In the genomic region with DNA sequence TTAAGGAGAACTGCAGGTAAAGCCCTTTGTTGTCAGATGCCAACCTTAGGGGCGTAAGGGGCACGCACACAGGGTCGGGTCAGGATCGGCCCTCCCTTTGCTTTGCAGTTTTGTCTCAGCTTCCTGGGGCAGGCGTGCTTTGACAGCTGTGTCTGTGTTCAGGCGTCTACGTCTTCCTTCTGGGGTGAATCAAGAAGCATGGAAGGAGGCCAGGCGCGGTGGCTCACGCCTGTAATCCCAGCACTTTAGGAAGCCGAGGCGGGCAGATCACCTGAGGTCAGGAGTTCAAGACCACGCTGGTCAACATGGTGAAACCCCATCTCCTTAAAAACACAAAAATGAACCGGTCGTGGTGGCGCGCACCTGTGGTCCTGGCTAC, we compare ENCODE assay signal across 9 cellular contexts. TPM values are rescaled to one million over a fixed set of nuclear protein-coding genes. Genes with fewer than 3 reads are reported as not detected.
DNase-seq lines count a peak whose midpoint lies in the region; ATAC-seq and TF ChIP-seq lines count a peak whose summit lies in the region.
"Had no signal": no experiment of that assay in that cellular context is flagged by ENCODE, and none has a peak within 500 bp of the region (broad histone marks: within the 10 kb centered on the region; RNA-seq: fewer than 3 reads in every experiment).

No MANE protein-coding gene starts in this region.

- WGBS in esophagus muscularis mucosa: 87% methylated on average over 17 of the region's 17 CpGs
- 87 to 90% (median 89%) methylated on average over 17 of the region's 17 CpGs for WGBS in psoas muscle, 3 donors

- POLR2A ChIA-PET in Panc1 (lab: Charles Lee): no interaction called here

- in situ Hi-C loops in Panc1 (cut with HindIII; ENCODE audit: low pct_unique_long_range_greater_than_20kb, low sequenced_read_pairs): no loop called here

- H3K36me3 ChIP-seq in GM06990 (ENCODE audit: control insufficient read depth, insufficient read depth, low read length) (peaks cover 24% of the 10 kb centered on the region), Panc1 (ENCODE audit: control insufficient read depth, insufficient read depth, low read length) (peaks cover 14% of the 10 kb centered on the region; the same call in 1 of the 2 replicates), esophagus muscularis mucosa (peaks cover 40 to 77% (median 65%) of the 10 kb centered on the region in 4 donors), psoas muscle (ENCODE audit: insufficient read depth in 1 of 2, low read depth in 1 of 2) (peaks cover 3 to 73% of the 10 kb centered on the region in 2 donors)

- H3K27ac ChIP-seq in Panc1 (ENCODE audit: low read length) (peak overlapping the region; percentile 76), esophagus muscularis mucosa (replicated peaks in 1 of 4) (peak overlapping the region in 1 of 4 donors; percentile 96), psoas muscle (no peak overlapping the region), foreskin keratinocyte (no peak overlapping the region)

- no peak for ATAC-seq in Panc1
- ATAC-seq in psoas muscle: no peak
- no peak for ATAC-seq in foreskin keratinocyte

- no peaks in the 10 kb centered on the region for H3K9me3 ChIP-seq in Panc1 (ENCODE audit: control insufficient read depth, insufficient read depth, low read depth, low read length)
- H3K9me3 ChIP-seq in esophagus muscularis mucosa: no peaks in the 10 kb centered on the region
- no peaks in the 10 kb centered on the region for H3K9me3 ChIP-seq in psoas muscle

- no peak for DNase-seq in GM06990 (ENCODE audit: extremely low read depth, insufficient read length)
- no peak for DNase-seq in Panc1 (ENCODE audit: low read depth, low spot score)
- no peak for DNase-seq in esophagus muscularis mucosa (ENCODE audit: extremely low spot score)
- no peak for DNase-seq in psoas muscle
- DNase-seq in HK-2 (ENCODE audit: unreplicated experiment): no peak
- no peak for DNase-seq in kidney tubule cell (ENCODE audit: low spot score)
- DNase-seq in foreskin keratinocyte: no peak
- DNase-seq in DMS114 treated with DMSO at 0.1 percent for 48 hours (lab: John Stamatoyannopoulos, UW; ENCODE audit: unreplicated experiment): no peak
- DNase-seq: activated CD4-positive, CD25-positive, alpha-beta regulatory T cell had no signal

- TF ChIP-seq CTCF in GM06990 (IDR thresholded peaks at IDR 0.05; ENCODE audit: insufficient read depth, low read length, poor library complexity, severe bottlenecking): no peak
- no peak for TF ChIP-seq CTCF in Panc1 (IDR thresholded peaks at IDR 0.05)
- no peak for TF ChIP-seq CTCF in esophagus muscularis mucosa (IDR thresholded peaks at IDR 0.05)
- no peak for TF ChIP-seq CTCF in psoas muscle (IDR thresholded peaks at IDR 0.05)
- no peak for TF ChIP-seq CTCF in foreskin keratinocyte (conservative IDR thresholded peaks at IDR 0.05)

- no peaks in the 10 kb centered on the region for H3K27me3 ChIP-seq in GM06990 (replicated peaks; ENCODE audit: control insufficient read depth, insufficient read depth, low read length)
- no peaks in the 10 kb centered on the region for H3K27me3 ChIP-seq in Panc1 (ENCODE audit: control insufficient read depth, insufficient read depth, low read length)
- H3K27me3 ChIP-seq in esophagus muscularis mucosa: no peaks in the 10 kb centered on the region
- H3K27me3 ChIP-seq in psoas muscle (ENCODE audit: insufficient read depth in 3 of 3, low read length in 2 of 3): no peaks in the 10 kb centered on the region
- H3K27me3 ChIP-seq in foreskin keratinocyte: no peaks in the 10 kb centered on the region

- no peak for TF ChIP-seq EP300 in esophagus muscularis mucosa (IDR thresholded peaks at IDR 0.05)

- H3K4me3 ChIP-seq in GM06990 (replicated peaks; ENCODE audit: low read depth, low read length): peak overlapping the region; percentile 83
- H3K4me3 ChIP-seq in Panc1 (ENCODE audit: low read depth in 2 of 2, low read length in 2 of 2): peak overlapping the region; percentile 76 to 90
- peak overlapping the region; percentile 73 to 99 (median 90) for H3K4me3 ChIP-seq in esophagus muscularis mucosa
- H3K4me3 ChIP-seq in psoas muscle: peak overlapping the region; percentile 97

- CTCF ChIA-PET in Panc1 (lab: Charles Lee): no interaction called here

- intact Hi-C loops in Panc1 (cut with micrococcal nuclease; ENCODE audit: unreplicated experiment) (no loop called here), esophagus muscularis mucosa (cut with DNase I) (loop anchor here (5.0 kb wide), 1 partner anchor 52 kb away; a partner anchor contains a TSS), psoas muscle (cut with DNase I) (loop anchor here in 1 of 2 donors (2.0 kb wide), 2 partner anchors 30 to 50 kb away; a partner anchor contains a TSS)

- no peak for TF ChIP-seq POLR2A in esophagus muscularis mucosa (IDR thresholded peaks at IDR 0.05; ENCODE audit: low read depth)

- no TSS peak for BruUV-seq in Panc1 (replicated peaks; lab: Mats Ljungman, UMichigan)

- H3K4me1 ChIP-seq in Panc1 (ENCODE audit: control insufficient read depth, insufficient read depth, low read length) (peaks cover 16% of the 10 kb centered on the region), esophagus muscularis mucosa (peaks cover 28 to 45% (median 38%) of the 10 kb centered on the region in 4 donors), psoas muscle (peaks cover 16% of the 10 kb centered on the region), foreskin keratinocyte (peaks cover 5% of the 10 kb centered on the region)

RNA-seq across cellular contexts. Expression of a gene that starts 1.3 kb away (rescaled TPM):
- total RNA-seq in Panc1 (2021; ENCODE audit: unreplicated experiment) (35.8 TPM), esophagus muscularis mucosa (10 to 100 TPM; 22.5 to 38.9 (median 28.6) TPM), psoas muscle (10 to 100 TPM; 10.7 to 18.2 (median 14.9) TPM), foreskin keratinocyte (17.1 and 20.9 TPM in 2 replicates)
- 41.9 TPM for polyA plus RNA-seq in Panc1 (2012; ENCODE audit: insufficient read length)
- polyA plus RNA-seq in psoas muscle (10 to 100 TPM; 28.4 to 54.8 (median 43.6) TPM), foreskin keratinocyte (23.3 and 24.8 TPM in 2 replicates)

RNA-seq across cellular contexts. Expression of a gene that starts 1.4 kb away (rescaled TPM):
- total RNA-seq in Panc1 (2021; ENCODE audit: unreplicated experiment): 57.9 TPM
- polyA plus RNA-seq in Panc1 (2012; ENCODE audit: insufficient read length): 68.1 TPM
- 10 to 100 TPM; 34.1 to 46.5 (median 44.6) TPM for total RNA-seq in esophagus muscularis mucosa
- 10 to 100 TPM; 22.9 to 38.9 (median 32.6) TPM for total RNA-seq in psoas muscle
- polyA plus RNA-seq in psoas muscle: 10 to 100 TPM; 31.7 to 74.0 (median 32.4) TPM
- total RNA-seq in foreskin keratinocyte: 32.3 and 39.2 TPM in 2 replicates
- 43.5 and 49.0 TPM in 2 replicates for polyA plus RNA-seq in foreskin keratinocyte

RNA-seq across cellular contexts. Expression of a gene that starts 12.7 kb away (rescaled TPM):
- total RNA-seq in Panc1 (2021; ENCODE audit: unreplicated experiment) (not detected), esophagus muscularis mucosa (10 to 100 TPM in 3 of 4 donors, 1 to 10 TPM in 1; 5.0 to 67.8 (median 26.5) TPM), psoas muscle (1 to 10 TPM in 3 of 4 donors, not detected in 1; 1.3 to 2.2 (median 1.6) TPM), foreskin keratinocyte (189 and 224 TPM in 2 replicates)
- 1.4 TPM for polyA plus RNA-seq in Panc1 (2012; ENCODE audit: insufficient read length)
- polyA plus RNA-seq in psoas muscle (10 to 100 TPM in 1 of 3 donors, 1 to 10 TPM in 1, under 1 TPM in 1; 0.56 to 16.1 (median 6.1) TPM), foreskin keratinocyte (245 and 287 TPM in 2 replicates)

RNA-seq across cellular contexts. Expression of a gene that starts 27.3 kb away (rescaled TPM):
- total RNA-seq in Panc1 (2021; ENCODE audit: unreplicated experiment): 15.2 TPM
- 8.0 TPM for polyA plus RNA-seq in Panc1 (2012; ENCODE audit: insufficient read length)
- 10 to 100 TPM in 2 of 4 donors, 1 to 10 TPM in 2; 9.4 to 15.4 (median 10.9) TPM for total RNA-seq in esophagus muscularis mucosa
- total RNA-seq in psoas muscle: 1 to 10 TPM; 1.7 to 4.6 (median 2.6) TPM
- 1 to 10 TPM; 3.1 to 5.1 (median 4.4) TPM for polyA plus RNA-seq in psoas muscle
- 2.4 and 3.3 TPM in 2 replicates for total RNA-seq in foreskin keratinocyte
- polyA plus RNA-seq in foreskin keratinocyte: 4.4 and 5.3 TPM in 2 replicates

RNA-seq across cellular contexts. Expression of a gene that starts 30.4 kb away (rescaled TPM):
- total RNA-seq in Panc1 (2021; ENCODE audit: unreplicated experiment): 166 TPM
- polyA plus RNA-seq in Panc1 (2012; ENCODE audit: insufficient read length): 299 TPM
- 10 to 100 TPM; 41.4 to 67.1 (median 52.7) TPM for total RNA-seq in esophagus muscularis mucosa
- 10 to 100 TPM; 40.2 to 79.1 (median 54.7) TPM for total RNA-seq in psoas muscle
- 10 to 100 TPM; 27.1 to 45.5 (median 43.7) TPM for polyA plus RNA-seq in psoas muscle
- 53.2 and 57.0 TPM in 2 replicates for total RNA-seq in foreskin keratinocyte
- 89.1 and 100 TPM in 2 replicates for polyA plus RNA-seq in foreskin keratinocyte
